Comparison of ENCODE assay signal across 8 cellular contexts in genomic region chr1:62131093-62131725, GRCh38.
DNase-seq lines count a peak whose midpoint lies in the region; ATAC-seq, FAIRE-seq and TF ChIP-seq lines count a peak whose summit lies in the region.

No MANE protein-coding gene starts in this region.

- H3K9me3 ChIP-seq in RWPE2 (ENCODE audit: severe bottlenecking) (no peaks in the 10 kb centered on the region), tibial artery (no peaks in the 10 kb centered on the region)

- H3K27me3 ChIP-seq in RWPE2 (ENCODE audit: insufficient read depth, poor library complexity, severe bottlenecking) (no peaks in the 10 kb centered on the region), tibial artery (no peaks in the 10 kb centered on the region)

- peak; percentile 29 for DNase-seq in activated CD4-positive, alpha-beta T cell treated with anti-CD3 and anti-CD28 coated beads for 48 hours
- no peak for DNase-seq in activated CD4-positive, alpha-beta T cell treated with anti-CD3 and anti-CD28 coated beads, Interleukin-2, amount 50 U/mL, for 4 hours
- DNase-seq in H54 (ENCODE audit: insufficient read length, low spot score) = peak; percentile 50
- peak; percentile 54 for DNase-seq in LoVo (ENCODE audit: low spot score)
- no peak for DNase-seq in RWPE2 (ENCODE audit: low spot score)
- DNase-seq in cerebellar cortex (ENCODE audit: low spot score) = peak; percentile 76
- DNase-seq in left lobe of liver (ENCODE audit: low spot score) = peak; percentile 49
- no peak for DNase-seq in tibial artery

- ATAC-seq in RWPE2 (ENCODE audit: low read depth) (peak; percentile 83), left lobe of liver (peak; percentile 89)

- no peak for TF ChIP-seq POLR2A in H54 (IDR thresholded peaks at IDR 0.05; ENCODE audit: low read depth, low read length)

- H3K4me3 ChIP-seq in RWPE2 (ENCODE audit: severe bottlenecking) = no peak overlapping the region
- H3K4me3 ChIP-seq in tibial artery = no peak overlapping the region

- FAIRE-seq in H54 (lab: Jason Lieb, UNC) = peak; percentile 96

- TF ChIP-seq CTCF in RWPE2 (IDR thresholded peaks at IDR 0.05; ENCODE audit: poor library complexity, severe bottlenecking) (peak; percentile 67), tibial artery (IDR thresholded peaks at IDR 0.05) (peak; percentile 57 to 74)

- no peak overlapping the region for H3K27ac ChIP-seq in RWPE2 (ENCODE audit: poor library complexity, severe bottlenecking)
- no peak overlapping the region for H3K27ac ChIP-seq in tibial artery

- intact Hi-C loops in tibial artery (cut with DNase I; ENCODE audit: low total_unique reads) = no loop called here

- H3K36me3 ChIP-seq in RWPE2 (ENCODE audit: low read depth) (peaks cover 13% of the 10 kb centered on the region), tibial artery (peaks cover 10 to 67% (median 27%) of the 10 kb centered on the region in 3 donors)

- no peaks in the 10 kb centered on the region for H3K4me1 ChIP-seq in RWPE2 (ENCODE audit: insufficient read depth, poor library complexity, severe bottlenecking)
- H3K4me1 ChIP-seq in tibial artery = no peaks in the 10 kb centered on the region

Comparison
In these comparisons a context has a peak if more than half of its experiments do, and no peak if none do; other contexts are left out.
1. DNase-seq: peak in activated CD4-positive, alpha-beta T cell treated with anti-CD3 and anti-CD28 coated beads for 48 hours (single experiment), H54 (single experiment), LoVo (single experiment), cerebellar cortex (single experiment) and left lobe of liver (single experiment); none in activated CD4-positive, alpha-beta T cell treated with anti-CD3 and anti-CD28 coated beads, Interleukin-2, amount 50 U/mL, for 4 hours (0 of 2), RWPE2 (single experiment) and tibial artery (0 of 2).